In the genomic region with DNA sequence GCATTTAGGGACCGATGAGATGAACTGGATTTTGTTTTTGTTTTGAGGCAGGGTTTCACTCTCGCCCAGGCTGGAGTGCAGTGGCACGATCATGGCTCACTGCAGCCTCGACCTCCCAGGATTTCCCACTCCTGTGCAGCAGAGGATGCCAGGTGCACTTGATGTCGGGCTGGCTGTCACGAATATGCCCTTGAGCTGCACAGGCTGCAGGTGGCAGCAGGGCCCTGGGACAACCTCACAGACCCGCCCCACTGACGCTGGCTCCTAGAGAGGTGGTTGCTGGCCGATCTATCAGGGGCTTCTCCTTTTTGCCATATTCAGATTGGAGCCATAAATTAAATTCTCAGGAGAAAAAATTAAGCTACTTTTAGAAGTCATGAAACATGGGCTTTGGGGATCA, we compare ENCODE assay signal across 1 cellular context.
TF ChIP-seq lines count a peak whose summit lies in the region.

No MANE protein-coding gene starts in this region.

TF ChIP-seq in GM12878, 131 proteins besides CTCF, POLR2A, EP300 and RAD21 (continued from another document):
- TF ChIP-seq, protein P1, sequence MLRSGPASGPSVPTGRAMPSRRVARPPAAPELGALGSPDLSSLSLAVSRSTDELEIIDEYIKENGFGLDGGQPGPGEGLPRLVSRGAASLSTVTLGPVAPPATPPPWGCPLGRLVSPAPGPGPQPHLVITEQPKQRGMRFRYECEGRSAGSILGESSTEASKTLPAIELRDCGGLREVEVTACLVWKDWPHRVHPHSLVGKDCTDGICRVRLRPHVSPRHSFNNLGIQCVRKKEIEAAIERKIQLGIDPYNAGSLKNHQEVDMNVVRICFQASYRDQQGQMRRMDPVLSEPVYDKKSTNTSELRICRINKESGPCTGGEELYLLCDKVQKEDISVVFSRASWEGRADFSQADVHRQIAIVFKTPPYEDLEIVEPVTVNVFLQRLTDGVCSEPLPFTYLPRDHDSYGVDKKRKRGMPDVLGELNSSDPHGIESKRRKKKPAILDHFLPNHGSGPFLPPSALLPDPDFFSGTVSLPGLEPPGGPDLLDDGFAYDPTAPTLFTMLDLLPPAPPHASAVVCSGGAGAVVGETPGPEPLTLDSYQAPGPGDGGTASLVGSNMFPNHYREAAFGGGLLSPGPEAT (IDR thresholded peaks at IDR 0.05; ENCODE audit: low read depth) = no peak
- no peak for TF ChIP-seq NFIC (IDR thresholded peaks at IDR 0.05; ENCODE audit: low read depth, low read length)
- TF ChIP-seq MYC (IDR thresholded peaks at IDR 0.05; ENCODE audit: insufficient read depth, insufficient read length, insufficient replicate concordance, low read length, severe bottlenecking) = no peak
- no peak for TF ChIP-seq RELA (IDR thresholded peaks at IDR 0.05; ENCODE audit: borderline replicate concordance, partially characterized antibody)
- no peak for TF ChIP-seq GABPA (IDR thresholded peaks at IDR 0.05; ENCODE audit: low read depth)
- TF ChIP-seq MEF2A (IDR thresholded peaks at IDR 0.05; ENCODE audit: insufficient read depth, low read depth, low read length) = no peak
- no peak for TF ChIP-seq GATAD2B (conservative IDR thresholded peaks at IDR 0.05; ENCODE audit: low read depth)
